In genomic region chr1:211928993-211929637, GRCh38 we compare ENCODE assay signal across 10 cellular contexts.
DNase-seq lines count a peak whose midpoint lies in the region; ATAC-seq and TF ChIP-seq lines count a peak whose summit lies in the region.
"Had no signal": no experiment of that assay in that cellular context is flagged by ENCODE, and none has a peak within 500 bp of the region (broad histone marks: within the 10 kb centered on the region; RNA-seq: fewer than 3 reads in every experiment).

No MANE protein-coding gene starts in this region.

- whole genome bisulfite sequencing in esophagus, 2 donors = 48 to 61% methylated on average over 9 of the region's 9 CpGs

- ATAC-seq in sciatic nerve (peak; percentile 77), GM19023 (IDR thresholded peaks at IDR 0.05; ENCODE audit: unreplicated experiment) (no peak), GM21786 (IDR thresholded peaks at IDR 0.05; ENCODE audit: unreplicated experiment) (no peak), GM21737 (IDR thresholded peaks at IDR 0.05; ENCODE audit: unreplicated experiment) (no peak)
- ATAC-seq: Panc1; stimulated activated naive CD8-positive, alpha-beta T cell treated with anti-CD3 and anti-CD28 coated beads, Interleukin-15, Interleukin-2, amounts not matched to agents 100 U/mL and 50 U/mL, for 24 hours had no signal

- no peak overlapping the region for H3K4me3 ChIP-seq in esophagus (ENCODE audit: low read depth in 1 of 2, low read length in 2 of 2)

- H3K27ac ChIP-seq in esophagus (ENCODE audit: low read depth in 2 of 2, low read length in 1 of 2) = peak overlapping the region; percentile 79 to 91

- CTCF ChIA-PET in HEK293T (lab: Yijun Ruan, JAX) = no interaction called here

- intact Hi-C loops in sciatic nerve (cut with DNase I) = no loop called here

- peaks cover 0 to 8% of the 10 kb centered on the region in 2 donors for H3K4me1 ChIP-seq in esophagus (ENCODE audit: control insufficient read depth in 2 of 2, insufficient read depth in 2 of 2, low read length in 1 of 2)

- POLR2A ChIA-PET in HEK293T (lab: Yijun Ruan, JAX) = no interaction called here

- H3K27me3 ChIP-seq in esophagus (ENCODE audit: control insufficient read depth in 1 of 2, insufficient read depth in 2 of 2, low read length in 2 of 2) = no peaks in the 10 kb centered on the region

- H3K36me3 ChIP-seq in esophagus (ENCODE audit: control insufficient read depth in 2 of 2, insufficient read depth in 2 of 2, low read length in 1 of 2) = no peaks in the 10 kb centered on the region

- no peaks in the 10 kb centered on the region for H3K9me3 ChIP-seq in esophagus (ENCODE audit: control insufficient read depth in 2 of 2, insufficient read depth in 1 of 2, low read depth in 1 of 2, low read length in 1 of 2)

- DNase-seq in HEK293T (ENCODE audit: extremely low spot score) = no peak
- DNase-seq in NCI-H748 (lab: John Stamatoyannopoulos, UW; ENCODE audit: unreplicated experiment) = peak; percentile 94
- no peak for DNase-seq in sciatic nerve (ENCODE audit: low spot score)
- DNase-seq in NCI-H1092 (lab: John Stamatoyannopoulos, UW) = no peak
- DNase-seq: stimulated activated naive CD8-positive, alpha-beta T cell treated with anti-CD3 and anti-CD28 coated beads, Interleukin-15, Interleukin-2, amounts not matched to agents 100 U/mL and 50 U/mL, for 24 hours had no signal

TF ChIP-seq in HEK293T, 16 proteins besides CTCF, POLR2A, EP300 and RAD21:
- TF ChIP-seq, protein P1, sequence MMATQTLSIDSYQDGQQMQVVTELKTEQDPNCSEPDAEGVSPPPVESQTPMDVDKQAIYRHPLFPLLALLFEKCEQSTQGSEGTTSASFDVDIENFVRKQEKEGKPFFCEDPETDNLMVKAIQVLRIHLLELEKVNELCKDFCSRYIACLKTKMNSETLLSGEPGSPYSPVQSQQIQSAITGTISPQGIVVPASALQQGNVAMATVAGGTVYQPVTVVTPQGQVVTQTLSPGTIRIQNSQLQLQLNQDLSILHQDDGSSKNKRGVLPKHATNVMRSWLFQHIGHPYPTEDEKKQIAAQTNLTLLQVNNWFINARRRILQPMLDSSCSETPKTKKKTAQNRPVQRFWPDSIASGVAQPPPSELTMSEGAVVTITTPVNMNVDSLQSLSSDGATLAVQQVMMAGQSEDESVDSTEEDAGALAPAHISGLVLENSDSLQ (IDR thresholded peaks at IDR 0.05) = no peak
- TF ChIP-seq LEF1 (IDR thresholded peaks at IDR 0.05; ENCODE audit: borderline replicate concordance) (no peak), ARNT (IDR thresholded peaks at IDR 0.05) (no peak), FOXM1 (IDR thresholded peaks at IDR 0.05; ENCODE audit: borderline replicate concordance) (no peak), L3MBTL2 (conservative IDR thresholded peaks at IDR 0.05) (peak; percentile 32), NFRKB (IDR thresholded peaks at IDR 0.05) (no peak)
